10 cellular contexts compared by ENCODE assay signal in the genomic region with DNA sequence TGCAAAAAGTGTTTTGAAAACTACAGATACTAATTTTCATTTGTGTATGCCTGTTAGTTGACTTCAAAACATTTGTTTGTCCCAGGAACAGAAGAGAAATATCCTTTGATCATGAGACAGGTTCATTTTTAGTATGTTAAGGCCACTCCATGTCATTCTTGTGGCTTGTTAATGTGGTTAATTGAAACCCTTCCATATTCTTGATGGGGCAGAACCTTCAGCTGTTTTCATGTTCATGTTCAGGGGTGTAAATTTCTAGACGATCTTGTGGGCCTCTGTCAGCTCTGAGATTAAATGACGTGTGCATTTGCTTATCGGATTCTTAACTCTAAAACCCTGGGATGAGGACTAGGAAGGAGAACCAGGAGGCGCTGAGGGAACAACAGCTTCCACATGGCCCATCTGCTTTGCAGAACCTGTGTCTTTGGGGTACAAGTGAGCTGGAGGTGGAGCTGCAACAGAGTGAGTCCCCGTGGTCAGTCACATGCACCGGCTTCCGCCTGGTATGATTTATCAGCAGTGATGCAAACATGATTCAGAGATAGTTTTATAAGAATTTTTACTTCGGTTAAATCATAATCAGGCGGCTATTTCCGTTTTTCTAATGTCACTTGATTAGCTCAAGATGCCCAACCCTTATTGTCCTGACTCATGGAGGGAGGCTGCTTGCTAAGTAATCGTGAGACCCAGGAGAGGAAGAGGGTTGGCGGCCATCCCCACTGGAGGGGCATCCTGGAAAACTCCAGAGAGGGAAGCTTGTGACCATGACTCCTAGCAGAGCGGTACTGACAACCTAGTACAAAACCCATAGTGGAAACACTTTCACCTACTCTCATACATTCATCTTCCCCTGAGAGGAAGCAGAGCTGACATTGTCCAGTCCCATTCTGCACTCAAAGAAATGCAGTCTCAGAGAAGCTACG.
DNase-seq lines count a peak whose midpoint lies in the region; ATAC-seq and TF ChIP-seq lines count a peak whose summit lies in the region.
"Had no signal": no experiment of that assay in that cellular context is flagged by ENCODE, and none has a peak within 500 bp of the region (broad histone marks: within the 10 kb centered on the region; RNA-seq: fewer than 3 reads in every experiment).

No MANE protein-coding gene starts in this region.

- H3K27ac Mint-ChIP-seq in nephron progenitor cell, result no peak overlapping the region

- peaks cover 72% of the 10 kb centered on the region for H3K4me1 ChIP-seq in adipocyte (ENCODE audit: control insufficient read depth, insufficient read depth, low read length)
- H3K4me1 ChIP-seq in subcutaneous abdominal adipose tissue (ENCODE audit: control insufficient read depth in 5 of 5, insufficient read depth in 5 of 5, low read length in 5 of 5), result peaks cover 8 to 71% (median 57%) of the 10 kb centered on the region in 5 donors
- H3K4me1 ChIP-seq in SJCRH30, result no peaks in the 10 kb centered on the region

- DNase-seq in HK-2 (ENCODE audit: unreplicated experiment) (peak; percentile 17), adipocyte (ENCODE audit: low read depth) (peak; percentile 87), left cardiac atrium (peak; percentile 71), SJCRH30 (no peak), nephron progenitor cell (no peak), pons (ENCODE audit: low spot score) (no peak)
- DNase-seq: caudate nucleus had no signal

- intact Hi-C loops in left cardiac atrium (cut with DNase I), result no loop called here

- no peak overlapping the region for H3K4me3 Mint-ChIP-seq in nephron progenitor cell

- H3K9ac ChIP-seq in adipocyte (ENCODE audit: low read length) (peak overlapping the region; percentile 25), subcutaneous abdominal adipose tissue (ENCODE audit: low read length in 5 of 5) (peak overlapping the region in 4 of 5 donors; percentile 17 to 46 (median 30))

- no peaks in the 10 kb centered on the region for H3K9me3 ChIP-seq in adipocyte (ENCODE audit: control insufficient read depth, low read length)
- no peaks in the 10 kb centered on the region for H3K9me3 ChIP-seq in subcutaneous abdominal adipose tissue (ENCODE audit: control insufficient read depth in 5 of 5, low read length in 5 of 5)
- no peaks in the 10 kb centered on the region for H3K9me3 ChIP-seq in SJCRH30 (replicated peaks)
- H3K9me3 ChIP-seq: neutrophil had no signal

- H3K36me3 ChIP-seq in adipocyte (ENCODE audit: control insufficient read depth, insufficient read depth, low read length, severe bottlenecking) (peaks cover 17% of the 10 kb centered on the region), subcutaneous abdominal adipose tissue (ENCODE audit: control insufficient read depth in 5 of 5, insufficient read depth in 5 of 5, low read length in 5 of 5) (peaks cover 0 to 4% (median 0%) of the 10 kb centered on the region in 5 donors), SJCRH30 (no peaks in the 10 kb centered on the region; the same call in 1 of the 2 replicates)
- H3K36me3 ChIP-seq: neutrophil had no signal

- H3K27ac ChIP-seq in subcutaneous abdominal adipose tissue (ENCODE audit: low read depth, low read length) (peak overlapping the region; percentile 93), SJCRH30 (no peak overlapping the region)
- H3K27ac ChIP-seq: neutrophil had no signal

- H3K9me3 Mint-ChIP-seq in nephron progenitor cell, result no peaks in the 10 kb centered on the region

- H3K4me1 Mint-ChIP-seq in nephron progenitor cell, result peaks cover 15% of the 10 kb centered on the region

- peaks cover 13% of the 10 kb centered on the region for H3K36me3 Mint-ChIP-seq in nephron progenitor cell (ENCODE audit: low read depth)

- H3K27me3 ChIP-seq in adipocyte (replicated peaks; ENCODE audit: control insufficient read depth, insufficient read depth, low read length), result no peaks in the 10 kb centered on the region
- no peaks in the 10 kb centered on the region for H3K27me3 ChIP-seq in subcutaneous abdominal adipose tissue (ENCODE audit: control insufficient read depth in 5 of 5, insufficient read depth in 4 of 5, low read length in 5 of 5)
- H3K27me3 ChIP-seq in SJCRH30, result no peaks in the 10 kb centered on the region
- H3K27me3 ChIP-seq: neutrophil had no signal

- peak; percentile 58 to 71 for ATAC-seq in left cardiac atrium
- no peak for ATAC-seq in GM21360 (IDR thresholded peaks at IDR 0.05; ENCODE audit: unreplicated experiment)

- peak overlapping the region; percentile 60 for H3K4me3 ChIP-seq in adipocyte (ENCODE audit: low read length)
- H3K4me3 ChIP-seq in subcutaneous abdominal adipose tissue (ENCODE audit: low read depth in 1 of 5, low read length in 5 of 5), result no peak overlapping the region
- H3K4me3 ChIP-seq in SJCRH30, result no peak overlapping the region

- TF ChIP-seq CTCF in nephron progenitor cell (IDR thresholded peaks at IDR 0.05), result no peak

- no peaks in the 10 kb centered on the region for H3K27me3 Mint-ChIP-seq in nephron progenitor cell (ENCODE audit: low read depth, poor library complexity)

Comparison
In these comparisons a context has a peak if more than half of its experiments do, and no peak if none do; other contexts are left out.
1. DNase-seq: peak in HK-2 (single experiment), adipocyte (single experiment) and left cardiac atrium (single experiment); none in SJCRH30 (0 of 2), nephron progenitor cell (single experiment) and pons (single experiment).